In the genomic region with DNA sequence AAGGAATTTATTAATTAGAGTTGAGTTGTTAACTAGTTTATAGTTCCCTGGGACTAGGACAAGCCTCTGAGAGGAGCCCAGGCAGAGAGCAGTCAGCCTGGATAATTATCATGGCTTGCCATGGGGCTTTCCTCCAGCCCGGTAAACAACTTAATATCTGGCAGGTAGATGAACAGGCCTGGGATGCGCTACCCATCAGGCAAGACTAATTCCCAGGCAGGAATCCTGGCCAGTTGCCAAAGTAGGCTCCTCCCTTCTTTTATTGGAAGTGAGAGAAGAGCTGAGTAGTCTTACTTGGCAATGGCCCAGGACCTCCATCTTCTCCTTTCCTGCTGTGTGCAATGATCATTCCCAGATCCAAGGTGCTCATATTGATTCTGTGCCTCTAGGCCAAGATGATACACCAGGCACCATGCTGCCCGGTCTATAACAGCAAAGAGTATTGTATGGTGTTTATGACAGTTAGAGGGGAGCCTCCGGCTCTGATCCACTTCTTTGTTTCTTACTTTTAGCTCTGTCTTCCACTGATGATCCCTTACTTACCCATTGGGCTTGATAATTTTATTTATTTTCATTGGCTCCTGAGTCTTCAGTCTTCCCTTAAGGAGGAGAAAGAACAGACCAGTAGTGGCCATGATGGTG, we compare ENCODE assay signal across 19 cellular contexts.
DNase-seq lines count a peak whose midpoint lies in the region; TF ChIP-seq lines count a peak whose summit lies in the region.
"Had no signal": no experiment of that assay in that cellular context is flagged by ENCODE, and none has a peak within 500 bp of the region (broad histone marks: within the 10 kb centered on the region; RNA-seq: fewer than 3 reads in every experiment).

No MANE protein-coding gene starts in this region.

- H3K27ac Mint-ChIP-seq in neural progenitor cell (peak overlapping the region; percentile 55), endodermal cell (no peak overlapping the region), glutamatergic neuron (ENCODE audit: unreplicated experiment) (no peak overlapping the region)
- H3K27ac Mint-ChIP-seq: activated CD4-positive, alpha-beta T cell treated with anti-CD3 and anti-CD28 coated beads, Interleukin-2, amount 10 ng/mL, durations not matched to agents 24 days and 14 days; activated naive CD4-positive, alpha-beta T cell treated with anti-CD3 and anti-CD28 coated beads for 36 hours; stimulated activated naive CD8-positive, alpha-beta T cell treated with anti-CD3 and anti-CD28 coated beads, Interleukin-15, amount 100 ng/mL, for 72 hours had no signal

- H2AFZ ChIP-seq in neural progenitor cell (replicated peaks), result peak overlapping the region; percentile 37

- WGBS in endodermal cell (ENCODE audit: insufficient coverage in 1 of 2, insufficient read length in 1 of 2), 2 experiments, result 65 to 80% methylated on average over 2 to 4 of the region's 4 CpGs

- no peaks in the 10 kb centered on the region for H4K20me1 ChIP-seq in neural progenitor cell (ENCODE audit: low read depth)
- H4K20me1 ChIP-seq: BLaER1 treated with 17β-estradiol and CSF1 and Interleukin-3, amounts not matched to agents 10 nM and 100 nM had no signal

- H3K27me3 Mint-ChIP-seq in neural progenitor cell (ENCODE audit: insufficient read depth, low read depth), result peaks cover 4% of the 10 kb centered on the region
- H3K27me3 Mint-ChIP-seq in endodermal cell (ENCODE audit: insufficient read depth), result no peaks in the 10 kb centered on the region
- H3K27me3 Mint-ChIP-seq in glutamatergic neuron (ENCODE audit: unreplicated experiment), result no peaks in the 10 kb centered on the region

- DNase-seq in DMS53 (lab: John Stamatoyannopoulos, UW) (peak; percentile 30), DMS53 treated with DMSO at 0.1 percent for 48 hours (lab: John Stamatoyannopoulos, UW; ENCODE audit: unreplicated experiment) (no peak), NCI-H2171 treated with DMSO at 0.1 percent for 48 hours (lab: John Stamatoyannopoulos, UW) (peak; percentile 83), SK-N-MC (ENCODE audit: low read depth, low spot score) (peak; percentile 18), neural progenitor cell (ENCODE audit: low spot score) (no peak), endodermal cell (no peak), glutamatergic neuron (no peak)
- no peak for DNase-seq in stimulated activated CD4-positive, alpha-beta T cell treated with anti-CD3 and anti-CD28 coated beads, Interleukin-12 subunit alpha, Interleukin-12 subunit beta, amount 100 ng/mL, for 4 hours
- DNase-seq: 8988T; activated CD4-positive, alpha-beta T cell treated with anti-CD3 and anti-CD28 coated beads, Interleukin-2, amount 10 ng/mL, durations not matched to agents 24 days and 14 days; activated naive CD4-positive, alpha-beta T cell treated with anti-CD3 and anti-CD28 coated beads for 36 hours; foreskin melanocyte; HCEC 1CT; NCI-H2107; stimulated activated naive CD8-positive, alpha-beta T cell treated with anti-CD3 and anti-CD28 coated beads, Interleukin-15, amount 100 ng/mL, for 72 hours; upper lobe of left lung had no signal

- H3K9me3 Mint-ChIP-seq in neural progenitor cell (peaks cover 14% of the 10 kb centered on the region), endodermal cell (no peaks in the 10 kb centered on the region), glutamatergic neuron (ENCODE audit: unreplicated experiment) (peaks cover 2% of the 10 kb centered on the region)
- H3K9me3 Mint-ChIP-seq: activated CD4-positive, alpha-beta T cell treated with anti-CD3 and anti-CD28 coated beads, Interleukin-2, amount 10 ng/mL, durations not matched to agents 24 days and 14 days; activated naive CD4-positive, alpha-beta T cell treated with anti-CD3 and anti-CD28 coated beads for 36 hours; stimulated activated naive CD8-positive, alpha-beta T cell treated with anti-CD3 and anti-CD28 coated beads, Interleukin-15, amount 100 ng/mL, for 72 hours had no signal

- H3K36me3 ChIP-seq in SK-N-MC (ENCODE audit: insufficient read depth, low read length), result no peaks in the 10 kb centered on the region
- H3K36me3 ChIP-seq in neural progenitor cell, result no peaks in the 10 kb centered on the region
- H3K36me3 ChIP-seq in endodermal cell (ENCODE audit: control insufficient read depth, insufficient read depth, low read length), result no peaks in the 10 kb centered on the region
- H3K36me3 ChIP-seq: ascending aorta; BLaER1 treated with 17β-estradiol and CSF1 and Interleukin-3, amounts not matched to agents 10 nM and 100 nM; SJSA1; upper lobe of left lung had no signal

- peaks cover 17% of the 10 kb centered on the region for H3K4me1 ChIP-seq in neural progenitor cell
- H3K4me1 ChIP-seq in endodermal cell (ENCODE audit: control insufficient read depth, insufficient read depth, low read length), result peaks cover 2% of the 10 kb centered on the region
- H3K4me1 ChIP-seq: ascending aorta, SJSA1, upper lobe of left lung had no signal

- no peaks in the 10 kb centered on the region for H3K27me3 ChIP-seq in neural progenitor cell
- no peaks in the 10 kb centered on the region for H3K27me3 ChIP-seq in endodermal cell (ENCODE audit: control insufficient read depth, insufficient read depth, low read length, poor library complexity, severe bottlenecking)
- H3K27me3 ChIP-seq: ascending aorta; BLaER1 treated with 17β-estradiol and CSF1 and Interleukin-3, amounts not matched to agents 10 nM and 100 nM; SJSA1; upper lobe of left lung had no signal

- no peaks in the 10 kb centered on the region for H3F3A ChIP-seq in neural progenitor cell (ENCODE audit: low read depth)

- H3K4me3 Mint-ChIP-seq in neural progenitor cell (no peak overlapping the region), endodermal cell (no peak overlapping the region), glutamatergic neuron (ENCODE audit: unreplicated experiment) (no peak overlapping the region)
- H3K4me3 Mint-ChIP-seq: activated CD4-positive, alpha-beta T cell treated with anti-CD3 and anti-CD28 coated beads, Interleukin-2, amount 10 ng/mL, durations not matched to agents 24 days and 14 days; activated naive CD4-positive, alpha-beta T cell treated with anti-CD3 and anti-CD28 coated beads for 36 hours; stimulated activated naive CD8-positive, alpha-beta T cell treated with anti-CD3 and anti-CD28 coated beads, Interleukin-15, amount 100 ng/mL, for 72 hours had no signal

- no peak for TF ChIP-seq CTCF in neural progenitor cell (IDR thresholded peaks at IDR 0.05)
- no peak for TF ChIP-seq CTCF in endodermal cell (conservative IDR thresholded peaks at IDR 0.05)
- no peak for TF ChIP-seq CTCF in glutamatergic neuron (IDR thresholded peaks at IDR 0.05; ENCODE audit: partially characterized antibody, unreplicated experiment)

- H3K4me1 Mint-ChIP-seq in neural progenitor cell (peaks cover 18% of the 10 kb centered on the region), endodermal cell (peaks cover 31% of the 10 kb centered on the region), glutamatergic neuron (ENCODE audit: low read depth, unreplicated experiment) (no peaks in the 10 kb centered on the region)
- H3K4me1 Mint-ChIP-seq: activated CD4-positive, alpha-beta T cell treated with anti-CD3 and anti-CD28 coated beads, Interleukin-2, amount 10 ng/mL, durations not matched to agents 24 days and 14 days; stimulated activated naive CD8-positive, alpha-beta T cell treated with anti-CD3 and anti-CD28 coated beads, Interleukin-15, amount 100 ng/mL, for 72 hours had no signal

- no peaks in the 10 kb centered on the region for H3K79me2 ChIP-seq in neural progenitor cell (ENCODE audit: low read depth)

- H3K4me3 ChIP-seq in SK-N-MC, result no peak overlapping the region
- H3K4me3 ChIP-seq in neural progenitor cell, result no peak overlapping the region
- H3K4me3 ChIP-seq in endodermal cell (ENCODE audit: low read length), result no peak overlapping the region
- H3K4me3 ChIP-seq: ascending aorta; BLaER1 treated with 17β-estradiol and CSF1 and Interleukin-3, amounts not matched to agents 10 nM and 100 nM; SJSA1; upper lobe of left lung had no signal

- H3K4me2 ChIP-seq in neural progenitor cell, result no peak overlapping the region
- H3K4me2 ChIP-seq: BLaER1 treated with 17β-estradiol and CSF1 and Interleukin-3, amounts not matched to agents 10 nM and 100 nM had no signal

- H3K27ac ChIP-seq in SK-N-MC, result no peak overlapping the region
- H3K27ac ChIP-seq in neural progenitor cell, result no peak overlapping the region
- H3K27ac ChIP-seq in endodermal cell (ENCODE audit: low read depth, low read length), result no peak overlapping the region
- H3K27ac ChIP-seq: ascending aorta; BLaER1 treated with 17β-estradiol and CSF1 and Interleukin-3, amounts not matched to agents 10 nM and 100 nM; SJSA1; upper lobe of left lung had no signal

- no peaks in the 10 kb centered on the region for H3K36me3 Mint-ChIP-seq in neural progenitor cell
- no peaks in the 10 kb centered on the region for H3K36me3 Mint-ChIP-seq in endodermal cell (ENCODE audit: low read depth)
- H3K36me3 Mint-ChIP-seq in glutamatergic neuron (ENCODE audit: unreplicated experiment), result peaks cover 4% of the 10 kb centered on the region

- H3K9me3 ChIP-seq in SK-N-MC (ENCODE audit: low read depth, low read length) (no peaks in the 10 kb centered on the region), neural progenitor cell (ENCODE audit: low read depth) (no peaks in the 10 kb centered on the region), endodermal cell (ENCODE audit: control insufficient read depth, low read length) (no peaks in the 10 kb centered on the region)
- H3K9me3 ChIP-seq: ascending aorta; BLaER1 treated with 17β-estradiol and CSF1 and Interleukin-3, amounts not matched to agents 10 nM and 100 nM; SJSA1; upper lobe of left lung had no signal

- H3K9ac ChIP-seq in SK-N-MC (ENCODE audit: insufficient read length), result no peak overlapping the region
- no peak overlapping the region for H3K9ac ChIP-seq in neural progenitor cell
- no peak overlapping the region for H3K9ac ChIP-seq in endodermal cell (ENCODE audit: extremely low read depth, low read length, poor library complexity, severe bottlenecking)
- H3K9ac ChIP-seq: BLaER1 treated with 17β-estradiol and CSF1 and Interleukin-3, amounts not matched to agents 10 nM and 100 nM had no signal

Comparison
In these comparisons a context has a peak if more than half of its experiments do, and no peak if none do; other contexts are left out.
1. DNase-seq: peak in DMS53 (single experiment), NCI-H2171 treated with DMSO at 0.1 percent for 48 hours (single experiment) and SK-N-MC (single experiment); none in DMS53 treated with DMSO at 0.1 percent for 48 hours (single experiment), neural progenitor cell (single experiment), stimulated activated CD4-positive, alpha-beta T cell treated with anti-CD3 and anti-CD28 coated beads, Interleukin-12 subunit alpha, Interleukin-12 subunit beta, amount 100 ng/mL, for 4 hours (single experiment), endodermal cell (single experiment) and glutamatergic neuron (single experiment).